In genomic region chr18:61896767-61897166, GRCh38 we compare ENCODE assay signal across 11 cellular contexts. TPM values are rescaled to one million over a fixed set of nuclear protein-coding genes. Genes with fewer than 3 reads are reported as not detected.
A peak's percentile ranks its signal among the peaks of the same experiment; 100 is the strongest.
DNase-seq lines count a peak whose midpoint lies in the region; ATAC-seq and TF ChIP-seq lines count a peak whose summit lies in the region.
"Had no signal": no experiment of that assay in that cellular context is flagged by ENCODE, and none has a peak within 500 bp of the region (broad histone marks: within the 10 kb centered on the region; RNA-seq: fewer than 3 reads in every experiment).

No MANE protein-coding gene starts in this region.

- peak overlapping the region; percentile 9 for H2BK120ac ChIP-seq in trophoblast cell (ENCODE audit: insufficient read depth, low read length, poor library complexity)

- DNase-seq in GM04503 (ENCODE audit: low read depth) (peak; percentile 30), astrocyte of the spinal cord (ENCODE audit: low read depth, low spot score) (peak; percentile 66), glomerular endothelial cell (ENCODE audit: extremely low read depth, low read depth, low spot score) (peak; percentile 23), trophoblast cell (no peak), GDM1 (lab: John Stamatoyannopoulos, UW) (no peak)
- no peak for DNase-seq in activated CD4-positive, CD25-positive, alpha-beta regulatory T cell treated with anti-CD3 and anti-CD28 coated beads, Interleukin-2, amount 50 U/mL, for 72 hours
- DNase-seq in activated T-cell treated with anti-CD3 and anti-CD28 coated beads, Interleukin-2, amount 50 U/mL, for 72 hours, result no peak
- DNase-seq: activated naive CD4-positive, alpha-beta T cell treated with anti-CD3 and anti-CD28 coated beads for 36 hours; posterior cingulate gyrus had no signal

- peak overlapping the region; percentile 6 for H2BK5ac ChIP-seq in trophoblast cell (ENCODE audit: low read depth, low read length, poor library complexity)

- no peak overlapping the region for H3K4me3 Mint-ChIP-seq in activated T-cell treated with anti-CD3 and anti-CD28 coated beads, Interleukin-2, amount 50 U/mL, for 72 hours
- H3K4me3 Mint-ChIP-seq: activated naive CD4-positive, alpha-beta T cell treated with anti-CD3 and anti-CD28 coated beads for 36 hours had no signal

- no peaks in the 10 kb centered on the region for H3K9me3 Mint-ChIP-seq in activated T-cell treated with anti-CD3 and anti-CD28 coated beads, Interleukin-2, amount 50 U/mL, for 72 hours
- H3K9me3 Mint-ChIP-seq: activated naive CD4-positive, alpha-beta T cell treated with anti-CD3 and anti-CD28 coated beads for 36 hours had no signal

- no peaks in the 10 kb centered on the region for H3K27me3 ChIP-seq in trophoblast cell (ENCODE audit: insufficient read depth, low read length)

- no peaks in the 10 kb centered on the region for H3K9me3 ChIP-seq in trophoblast cell (ENCODE audit: insufficient read depth, low read depth, low read length)

- no peak overlapping the region for H3K23ac ChIP-seq in trophoblast cell (ENCODE audit: low read length)

- H3K27ac ChIP-seq in trophoblast cell (ENCODE audit: low read depth, low read length), result peak overlapping the region; percentile 67

- in situ Hi-C loops in astrocyte of the spinal cord (cut with HindIII; ENCODE audit: low sequenced_read_pairs), result no loop called here

- no peak overlapping the region for H2AFZ ChIP-seq in trophoblast cell (ENCODE audit: insufficient read depth, low read length, poor library complexity)

- H3K18ac ChIP-seq in trophoblast cell (ENCODE audit: low read length), result no peak overlapping the region

- H3K36me3 ChIP-seq in trophoblast cell (ENCODE audit: control insufficient read depth in 1 of 2, insufficient read depth in 2 of 2, low read length in 2 of 2), result no peaks in the 10 kb centered on the region

- H2BK12ac ChIP-seq in trophoblast cell (ENCODE audit: low read length), result peak overlapping the region; percentile 10

- no peak overlapping the region for H4K91ac ChIP-seq in trophoblast cell (ENCODE audit: low read depth, low read length)

- no peak overlapping the region for H3K14ac ChIP-seq in trophoblast cell (ENCODE audit: low read length)

- no peak for ATAC-seq in HG02884 (IDR thresholded peaks at IDR 0.05; ENCODE audit: unreplicated experiment)
- no peak for ATAC-seq in activated T-cell treated with anti-CD3 and anti-CD28 coated beads, Interleukin-2, amount 50 U/mL, for 72 hours (replicated peaks in 1 of 2)
- ATAC-seq: K562 had no signal

- no peak overlapping the region for H3K27ac Mint-ChIP-seq in activated T-cell treated with anti-CD3 and anti-CD28 coated beads, Interleukin-2, amount 50 U/mL, for 72 hours
- H3K27ac Mint-ChIP-seq: activated naive CD4-positive, alpha-beta T cell treated with anti-CD3 and anti-CD28 coated beads for 36 hours had no signal

- peak overlapping the region; percentile 28 for H3K4me2 ChIP-seq in trophoblast cell (ENCODE audit: low read length)

- H3K27me3 Mint-ChIP-seq in activated T-cell treated with anti-CD3 and anti-CD28 coated beads, Interleukin-2, amount 50 U/mL, for 72 hours (ENCODE audit: low read depth), result peaks cover 57% of the 10 kb centered on the region

- peaks cover 2 to 17% of the 10 kb centered on the region in 2 experiments for H3K4me1 ChIP-seq in trophoblast cell (ENCODE audit: control insufficient read depth in 1 of 2, insufficient read depth in 2 of 2, low read length in 2 of 2)

- H4K8ac ChIP-seq in trophoblast cell (ENCODE audit: low read depth, low read length), result no peak overlapping the region

- H4K12ac ChIP-seq in trophoblast cell (ENCODE audit: low read depth, low read length), result no peak overlapping the region

- H3K36me3 Mint-ChIP-seq in activated T-cell treated with anti-CD3 and anti-CD28 coated beads, Interleukin-2, amount 50 U/mL, for 72 hours (ENCODE audit: insufficient read depth in 2 of 2), result peaks cover 0 to 2% of the 10 kb centered on the region in 2 donors

- H3K79me2 ChIP-seq in trophoblast cell (ENCODE audit: control insufficient read depth, insufficient read depth, low read length, poor library complexity), result peaks cover 5% of the 10 kb centered on the region

- no peak overlapping the region for H3K9ac ChIP-seq in trophoblast cell (ENCODE audit: low read length)

- WGBS in trophoblast cell (ENCODE audit: extremely low coverage, insufficient coverage, insufficient read length), result no CpG with 5 or more reads among the region's 5 CpGs

- no peak for TF ChIP-seq CTCF in astrocyte of the spinal cord (IDR thresholded peaks at IDR 0.05; ENCODE audit: low read depth, low read length)

- peaks cover 17% of the 10 kb centered on the region for H3K4me1 Mint-ChIP-seq in activated T-cell treated with anti-CD3 and anti-CD28 coated beads, Interleukin-2, amount 50 U/mL, for 72 hours (ENCODE audit: low read depth)

- H3K4me3 ChIP-seq in astrocyte of the spinal cord (ENCODE audit: low read depth, low read length) (no peak overlapping the region), trophoblast cell (ENCODE audit: low read depth, low read length) (no peak overlapping the region)
- H3K4me3 ChIP-seq: K562 had no signal

- H3K4ac ChIP-seq in trophoblast cell (ENCODE audit: low read depth, low read length), result no peak overlapping the region

- H2AK5ac ChIP-seq in trophoblast cell (ENCODE audit: low read length), result no peak overlapping the region

- H3K79me1 ChIP-seq in trophoblast cell (ENCODE audit: low read length), result peaks cover 15% of the 10 kb centered on the region

RNA-seq across cellular contexts. Expression of gene RNF152, which starts 4.0 kb away (rescaled TPM):
- 26.7 and 59.6 TPM in 2 replicates for total RNA-seq in glomerular endothelial cell
- 4.0 and 4.4 TPM in 2 replicates for polyA plus RNA-seq in trophoblast cell (2013)
- under 1 TPM; 0.12 to 0.39 TPM for total RNA-seq in activated T-cell treated with anti-CD3 and anti-CD28 coated beads, Interleukin-2, amount 50 U/mL, for 72 hours

Comparison
In these comparisons a context has a peak if more than half of its experiments do, and no peak if none do; other contexts are left out.
1. DNase-seq: peak in GM04503 (single experiment), astrocyte of the spinal cord (single experiment) and glomerular endothelial cell (single experiment); none in trophoblast cell (0 of 2), activated CD4-positive, CD25-positive, alpha-beta regulatory T cell treated with anti-CD3 and anti-CD28 coated beads, Interleukin-2, amount 50 U/mL, for 72 hours (single experiment), GDM1 (single experiment) and activated T-cell treated with anti-CD3 and anti-CD28 coated beads, Interleukin-2, amount 50 U/mL, for 72 hours (0 of 2).
2. RNA of gene RNF152, which starts 4.0 kb away (total RNA-seq): 26.7 to 59.6 TPM in glomerular endothelial cell; 0.12 to 0.39 TPM in activated T-cell treated with anti-CD3 and anti-CD28 coated beads, Interleukin-2, amount 50 U/mL, for 72 hours; every median in the first group is over 10 times any median in the second.